In genomic region chr18:73881396-73881795, GRCh38 we compare ENCODE assay signal across 23 cellular contexts.
DNase-seq lines count a peak whose midpoint lies in the region; ATAC-seq, FAIRE-seq and TF ChIP-seq lines count a peak whose summit lies in the region.
"Had no signal": no experiment of that assay in that cellular context is flagged by ENCODE, and none has a peak within 500 bp of the region (broad histone marks: within the 10 kb centered on the region; RNA-seq: fewer than 3 reads in every experiment).

No MANE protein-coding gene starts in this region.

- no peak overlapping the region for H3K4me3 Mint-ChIP-seq in astrocyte (ENCODE audit: unreplicated experiment)
- H3K4me3 Mint-ChIP-seq in activated CD8-positive, alpha-beta T cell treated with anti-CD3 and anti-CD28 coated beads, Interleukin-2, amount 10 ng/mL, durations not matched to agents 7 days and 5 days: no peak overlapping the region
- H3K4me3 Mint-ChIP-seq: CD8-positive, alpha-beta memory T cell had no signal

- H3K79me1 ChIP-seq in IMR-90 (ENCODE audit: low read depth in 1 of 2, low read length in 2 of 2): no peaks in the 10 kb centered on the region

- H4K8ac ChIP-seq in IMR-90 (ENCODE audit: low read depth in 2 of 2, low read length in 2 of 2): no peak overlapping the region

- H3K79me2 ChIP-seq in astrocyte (ENCODE audit: insufficient read depth, low read length): no peaks in the 10 kb centered on the region

- H3K36me3 ChIP-seq in IMR-90 (ENCODE audit: control insufficient read depth, insufficient read depth, low read length): no peaks in the 10 kb centered on the region
- no peaks in the 10 kb centered on the region for H3K36me3 ChIP-seq in astrocyte (ENCODE audit: insufficient read depth, low read length)
- no peaks in the 10 kb centered on the region for H3K36me3 ChIP-seq in spleen

- dilution Hi-C loops in IMR-90 (cut with HindIII; ENCODE audit: low sequenced_read_pairs, unreplicated experiment): no loop called here

- H3K27me3 ChIP-seq in IMR-90 (ENCODE audit: control insufficient read depth, insufficient read depth, low read length) (no peaks in the 10 kb centered on the region), astrocyte (ENCODE audit: insufficient read depth, low read length) (no peaks in the 10 kb centered on the region), spleen (replicated peaks in 1 of 7) (no peaks in the 10 kb centered on the region)

- in situ Hi-C loops in IMR-90 (cut with MboI; ENCODE audit: low sequenced_read_pairs): no loop called here

- peak overlapping the region; percentile 3; the same call in 1 of the 2 replicates for H2BK120ac ChIP-seq in IMR-90 (ENCODE audit: low read depth, low read length)

- H4K20me1 ChIP-seq in IMR-90 (ENCODE audit: insufficient read depth, low read length) (no peaks in the 10 kb centered on the region), astrocyte (ENCODE audit: insufficient read depth, low read length) (no peaks in the 10 kb centered on the region)

- POLR2A ChIA-PET in IMR-90 (lab: Charles Lee; ENCODE audit: unreplicated experiment): no interaction called here
- POLR2A ChIA-PET in activated CD8-positive, alpha-beta T cell treated with anti-CD3 and anti-CD28 coated beads, Interleukin-2, amount 10 ng/mL, durations not matched to agents 7 days and 5 days (lab: Charles Lee): no interaction called here

- no peak overlapping the region for H3K56ac ChIP-seq in IMR-90 (ENCODE audit: extremely low read depth, insufficient read depth, low read length)

- peaks cover 8% of the 10 kb centered on the region; the same call in 1 of the 2 replicates for H3K4me1 ChIP-seq in IMR-90 (ENCODE audit: control insufficient read depth, insufficient read depth, low read length)
- H3K4me1 ChIP-seq in astrocyte (ENCODE audit: insufficient read depth, low read length): peaks cover 16% of the 10 kb centered on the region
- no peaks in the 10 kb centered on the region for H3K4me1 ChIP-seq in spleen

- intact Hi-C loops in IMR-90 (cut with micrococcal nuclease): no loop called here
- intact Hi-C loops in spleen (cut with DNase I; ENCODE audit: low total_unique reads): no loop called here

- ATAC-seq in IMR-90 (ENCODE audit: low read depth): no peak
- no peak for ATAC-seq in activated CD8-positive, alpha-beta T cell treated with anti-CD3 and anti-CD28 coated beads, Interleukin-2, amount 10 ng/mL, durations not matched to agents 7 days and 5 days

- no peak overlapping the region for H3K27ac ChIP-seq in IMR-90 (ENCODE audit: insufficient read depth, low read length)
- no peak overlapping the region for H3K27ac ChIP-seq in astrocyte (ENCODE audit: low read depth, low read length)
- no peak overlapping the region for H3K27ac ChIP-seq in spleen
- H3K27ac ChIP-seq: GM23248, KMS-11, RWPE1 had no signal

- peaks cover 29% of the 10 kb centered on the region for H3K4me1 Mint-ChIP-seq in astrocyte (ENCODE audit: low read depth, unreplicated experiment)
- peaks cover 6% of the 10 kb centered on the region for H3K4me1 Mint-ChIP-seq in activated CD8-positive, alpha-beta T cell treated with anti-CD3 and anti-CD28 coated beads, Interleukin-2, amount 10 ng/mL, durations not matched to agents 7 days and 5 days (ENCODE audit: low read depth)
- H3K4me1 Mint-ChIP-seq: CD8-positive, alpha-beta memory T cell had no signal

- H3K9me3 ChIP-seq in IMR-90 (ENCODE audit: control insufficient read depth, insufficient read depth, low read length): no peaks in the 10 kb centered on the region; the same call in 1 of the 2 replicates
- no peaks in the 10 kb centered on the region for H3K9me3 ChIP-seq in astrocyte (ENCODE audit: insufficient read depth, low read depth, low read length)
- no peaks in the 10 kb centered on the region for H3K9me3 ChIP-seq in spleen

- 0 out of 2 replicates have a peak overlapping the region, but pooled peaks have one; percentile 5 for H2BK20ac ChIP-seq in IMR-90 (ENCODE audit: low read depth, low read length)

- no peak overlapping the region for H2AK5ac ChIP-seq in IMR-90 (ENCODE audit: low read depth, low read length)

- H3K14ac ChIP-seq in IMR-90 (replicated peaks; ENCODE audit: low read depth, low read length): no peak overlapping the region

- H3K9me1 ChIP-seq in IMR-90 (ENCODE audit: insufficient read depth, low read length): peaks cover 6% of the 10 kb centered on the region; the same call in 1 of the 2 replicates

- no peak overlapping the region for H3K27ac Mint-ChIP-seq in astrocyte (ENCODE audit: unreplicated experiment)
- H3K27ac Mint-ChIP-seq in activated CD8-positive, alpha-beta T cell treated with anti-CD3 and anti-CD28 coated beads, Interleukin-2, amount 10 ng/mL, durations not matched to agents 7 days and 5 days: no peak overlapping the region
- H3K27ac Mint-ChIP-seq: CD8-positive, alpha-beta memory T cell had no signal

- FAIRE-seq in astrocyte (lab: Jason Lieb, UNC): no peak
- FAIRE-seq: GM19239, HTR-8/SVneo had no signal

- H4K5ac ChIP-seq in IMR-90 (ENCODE audit: low read depth, low read length): no peak overlapping the region; the same call in 1 of the 2 replicates

- no peak for TF ChIP-seq POLR2A in IMR-90 (IDR thresholded peaks at IDR 0.05; ENCODE audit: low read depth, low read length)
- TF ChIP-seq POLR2A in spleen (IDR thresholded peaks at IDR 0.05): no peak

- H2AFZ ChIP-seq in IMR-90 (replicated peaks; ENCODE audit: low read length, poor library complexity) (no peak overlapping the region), astrocyte (ENCODE audit: low read depth, low read length) (no peak overlapping the region)
- H2AFZ ChIP-seq: GM23248 had no signal

- H3K4me2 ChIP-seq in IMR-90 (ENCODE audit: low read depth, low read length) (no peak overlapping the region), astrocyte (ENCODE audit: low read length) (no peak overlapping the region)
- H3K4me2 ChIP-seq: KMS-11 had no signal

- no peak overlapping the region for H2BK5ac ChIP-seq in IMR-90 (ENCODE audit: low read depth, low read length, poor library complexity, severe bottlenecking)

- H3K4me3 ChIP-seq in AG10803 (ENCODE audit: low read length) (no peak overlapping the region), IMR-90 (ENCODE audit: insufficient read depth, low read depth, low read length) (no peak overlapping the region), astrocyte (ENCODE audit: insufficient read depth, low read depth, low read length) (no peak overlapping the region), fibroblast of the aortic adventitia (ENCODE audit: low read depth, low read length) (no peak overlapping the region), spleen (no peak overlapping the region)
- H3K4me3 ChIP-seq: GM23248, SK-N-MC had no signal

- H3K27me3 Mint-ChIP-seq in astrocyte (ENCODE audit: low read depth, unreplicated experiment): no peaks in the 10 kb centered on the region
- no peaks in the 10 kb centered on the region for H3K27me3 Mint-ChIP-seq in activated CD8-positive, alpha-beta T cell treated with anti-CD3 and anti-CD28 coated beads, Interleukin-2, amount 10 ng/mL, durations not matched to agents 7 days and 5 days (ENCODE audit: low read depth)
- H3K27me3 Mint-ChIP-seq: CD8-positive, alpha-beta memory T cell had no signal

- H3K36me3 Mint-ChIP-seq in astrocyte (ENCODE audit: low read depth, unreplicated experiment): no peaks in the 10 kb centered on the region
- no peaks in the 10 kb centered on the region for H3K36me3 Mint-ChIP-seq in activated CD8-positive, alpha-beta T cell treated with anti-CD3 and anti-CD28 coated beads, Interleukin-2, amount 10 ng/mL, durations not matched to agents 7 days and 5 days (ENCODE audit: low read depth)
- H3K36me3 Mint-ChIP-seq: CD8-positive, alpha-beta memory T cell had no signal

- H4K91ac ChIP-seq in IMR-90 (ENCODE audit: insufficient read depth, low read depth, low read length): no peak overlapping the region

- no peak overlapping the region for H3K23ac ChIP-seq in IMR-90 (ENCODE audit: low read depth, low read length)

- no peak overlapping the region for H2AK9ac ChIP-seq in IMR-90 (replicated peaks; ENCODE audit: low read depth, low read length, poor library complexity)

- no TSS peak for BruUV-seq in IMR-90 (replicated peaks; lab: Mats Ljungman, UMichigan)

- peaks cover 4% of the 10 kb centered on the region for H3K9me3 Mint-ChIP-seq in astrocyte (ENCODE audit: unreplicated experiment)
- H3K9me3 Mint-ChIP-seq in activated CD8-positive, alpha-beta T cell treated with anti-CD3 and anti-CD28 coated beads, Interleukin-2, amount 10 ng/mL, durations not matched to agents 7 days and 5 days (ENCODE audit: insufficient read depth): no peaks in the 10 kb centered on the region

- H3K9ac ChIP-seq in IMR-90 (ENCODE audit: low read depth, low read length) (no peak overlapping the region), astrocyte (ENCODE audit: low read length) (no peak overlapping the region)
- H3K9ac ChIP-seq: GM23248, KMS-11 had no signal

- H3K4ac ChIP-seq in IMR-90 (ENCODE audit: low read depth, low read length): peak overlapping the region; percentile 5; the same call in 1 of the 2 replicates

- TF ChIP-seq RAD21 in IMR-90 (IDR thresholded peaks at IDR 0.05; ENCODE audit: low read length): no peak

- peak overlapping the region; percentile 94; the same call in 2 of the 3 replicates for H2BK15ac ChIP-seq in IMR-90 (ENCODE audit: low read depth, low read length)

- H3K18ac ChIP-seq in IMR-90 (ENCODE audit: low read depth, low read length): no peak overlapping the region; the same call in 1 of the 2 replicates

- 100% methylated on average over 1 of the region's 2 CpGs; no CpG with 5 or more reads in 1 of the 2 experiments for WGBS in IMR-90 (ENCODE audit: extremely low coverage in 2 of 2, insufficient read length in 1 of 2), 2 experiments
- WGBS in spleen, 5 donors: 60 to 86% (median 68%) methylated on average over 2 of the region's 2 CpGs

- TF ChIP-seq CTCF in AG10803 (conservative IDR thresholded peaks at IDR 0.05; ENCODE audit: low read length): no peak
- no peak for TF ChIP-seq CTCF in IMR-90 (conservative IDR thresholded peaks at IDR 0.05; ENCODE audit: low read depth, low read length)
- no peak for TF ChIP-seq CTCF in astrocyte (IDR thresholded peaks at IDR 0.05; ENCODE audit: insufficient read depth, low read depth, low read length)
- TF ChIP-seq CTCF in fibroblast of the aortic adventitia (IDR thresholded peaks at IDR 0.05; ENCODE audit: insufficient read depth, low read length): no peak
- no peak for TF ChIP-seq CTCF in spleen (IDR thresholded peaks at IDR 0.05 in 8 of 11, conservative IDR thresholded peaks at IDR 0.05 in 3 of 11)

- peak; percentile 5 for DNase-seq in AG10803 (ENCODE audit: low read depth)
- DNase-seq in IMR-90: no peak
- peak; percentile 36 for DNase-seq in astrocyte (ENCODE audit: low read depth)
- DNase-seq in fibroblast of the aortic adventitia (ENCODE audit: low read depth): peak; percentile 72
- DNase-seq in DMS114 treated with DMSO at 0.1 percent for 48 hours (lab: John Stamatoyannopoulos, UW; ENCODE audit: unreplicated experiment): no peak
- DNase-seq in spleen: no peak
- no peak for DNase-seq in activated CD8-positive, alpha-beta T cell treated with anti-CD3 and anti-CD28 coated beads, Interleukin-2, amount 10 ng/mL, durations not matched to agents 7 days and 5 days
- no peak for DNase-seq in NCI-H774 (lab: John Stamatoyannopoulos, UW)
- DNase-seq: 8988T; AML-193; C1 segment of cervical spinal cord; Calu3; CD8-positive, alpha-beta memory T cell; GM23248; HCEC 1CT; NCI-H1694 treated with DMSO at 0.1 percent for 48 hours; SHP77 treated with DMSO at 0.1 percent for 48 hours; SW 1271 had no signal

- CTCF ChIA-PET in IMR-90 (lab: Yijun Ruan, JAX): no interaction called here
- CTCF ChIA-PET in activated CD8-positive, alpha-beta T cell treated with anti-CD3 and anti-CD28 coated beads, Interleukin-2, amount 10 ng/mL, durations not matched to agents 7 days and 5 days (lab: Charles Lee): interaction anchor here (1.3 kb wide), 1 partner anchor 39 kb away, joined by 5 read pairs; no protein-coding TSS in a partner anchor

Comparison
In these comparisons a context has a peak if more than half of its experiments do, and no peak if none do; other contexts are left out.
1. DNase-seq: peak in AG10803 (single experiment), astrocyte (single experiment) and fibroblast of the aortic adventitia (single experiment); none in IMR-90 (single experiment), DMS114 treated with DMSO at 0.1 percent for 48 hours (single experiment), spleen (single experiment), activated CD8-positive, alpha-beta T cell treated with anti-CD3 and anti-CD28 coated beads, Interleukin-2, amount 10 ng/mL, durations not matched to agents 7 days and 5 days (single experiment) and NCI-H774 (single experiment).